Comparison of ENCODE assay signal across 17 cellular contexts in the genomic region with DNA sequence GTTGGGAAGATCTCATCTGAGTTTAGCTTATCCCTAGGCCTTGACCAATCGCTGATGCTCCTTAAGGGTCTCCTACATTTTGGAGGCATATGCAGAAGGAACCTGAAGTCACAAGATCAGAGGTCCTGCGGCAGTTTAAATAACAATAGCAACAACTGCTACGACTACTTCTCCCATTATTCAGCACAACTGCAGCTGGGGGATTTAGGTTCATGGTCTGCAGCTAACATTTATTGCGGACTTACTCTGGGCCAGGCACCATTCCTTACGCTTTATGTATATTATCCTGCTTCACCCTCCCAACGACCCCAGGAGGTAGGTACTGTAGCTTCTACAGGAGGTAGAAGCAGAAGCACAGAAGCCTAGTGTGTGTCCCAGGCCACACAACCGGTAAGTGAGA. TPM values are rescaled to one million over a fixed set of nuclear protein-coding genes. Genes with fewer than 3 reads are reported as not detected.
DNase-seq lines count a peak whose midpoint lies in the region; TF ChIP-seq lines count a peak whose summit lies in the region.
"Had no signal": no experiment of that assay in that cellular context is flagged by ENCODE, and none has a peak within 500 bp of the region (broad histone marks: within the 10 kb centered on the region; RNA-seq: fewer than 3 reads in every experiment).

No MANE protein-coding gene starts in this region.

- H3K36me3 Mint-ChIP-seq in MCF 10A (ENCODE audit: insufficient read depth, unreplicated experiment): peaks cover 5% of the 10 kb centered on the region
- H3K36me3 Mint-ChIP-seq in neural progenitor cell: no peaks in the 10 kb centered on the region
- H3K36me3 Mint-ChIP-seq: CD8-positive, alpha-beta memory T cell had no signal

- H3K4me1 ChIP-seq in mammary epithelial cell (ENCODE audit: insufficient read depth, low read length): no peaks in the 10 kb centered on the region
- peaks cover 3% of the 10 kb centered on the region for H3K4me1 ChIP-seq in NT2/D1 (ENCODE audit: insufficient read depth, insufficient read length)
- H3K4me1 ChIP-seq in neural progenitor cell: peaks cover 27% of the 10 kb centered on the region
- no peaks in the 10 kb centered on the region for H3K4me1 ChIP-seq in esophagus muscularis mucosa
- H3K4me1 ChIP-seq: A549 had no signal

- peaks cover 11% of the 10 kb centered on the region for H3K4me1 Mint-ChIP-seq in MCF 10A (ENCODE audit: insufficient read depth, unreplicated experiment)
- H3K4me1 Mint-ChIP-seq in neural progenitor cell: peaks cover 34% of the 10 kb centered on the region
- H3K4me1 Mint-ChIP-seq: CD8-positive, alpha-beta memory T cell had no signal

- H3K27me3 Mint-ChIP-seq in MCF 10A (ENCODE audit: insufficient read depth, unreplicated experiment): no peaks in the 10 kb centered on the region
- peaks cover 5% of the 10 kb centered on the region for H3K27me3 Mint-ChIP-seq in neural progenitor cell (ENCODE audit: insufficient read depth, low read depth)

- DNase-seq in mammary epithelial cell (no peak), MCF 10A (ENCODE audit: unreplicated experiment) (no peak), NT2/D1 (ENCODE audit: low read depth, low spot score) (peak; percentile 23), neural progenitor cell (ENCODE audit: low spot score) (no peak), GM19240 (ENCODE audit: insufficient read length, low spot score) (no peak), GM10266 (ENCODE audit: extremely low spot score) (no peak), esophagus muscularis mucosa (ENCODE audit: extremely low spot score) (no peak)
- DNase-seq: AML-193; CD8-positive, alpha-beta memory T cell; COR-L47; DMS 273 treated with DMSO at 0.1 percent for 48 hours; DMS53; DND-41; EL; HCEC 1CT had no signal

- no peak overlapping the region for H3K27ac Mint-ChIP-seq in MCF 10A (ENCODE audit: low read depth, unreplicated experiment)
- peak overlapping the region; percentile 39 for H3K27ac Mint-ChIP-seq in neural progenitor cell
- H3K27ac Mint-ChIP-seq: CD8-positive, alpha-beta memory T cell had no signal

- intact Hi-C loops in mammary epithelial cell (cut with micrococcal nuclease): no loop called here
- intact Hi-C loops in MCF 10A (cut with micrococcal nuclease): no loop called here
- intact Hi-C loops in esophagus muscularis mucosa (cut with DNase I): no loop called here

- H3K4me3 Mint-ChIP-seq in MCF 10A (ENCODE audit: unreplicated experiment): no peak overlapping the region
- H3K4me3 Mint-ChIP-seq in neural progenitor cell: no peak overlapping the region
- H3K4me3 Mint-ChIP-seq: CD8-positive, alpha-beta memory T cell had no signal

- TF ChIP-seq EP300 in esophagus muscularis mucosa (IDR thresholded peaks at IDR 0.05): no peak

- H4K20me1 ChIP-seq in mammary epithelial cell (ENCODE audit: insufficient read depth, low read length) (no peaks in the 10 kb centered on the region), neural progenitor cell (ENCODE audit: low read depth) (no peaks in the 10 kb centered on the region)

- H3K4me3 ChIP-seq in mammary epithelial cell (replicated peaks in 1 of 3; ENCODE audit: insufficient read depth in 1 of 3, low read depth in 2 of 3, low read length in 3 of 3): no peak overlapping the region
- no peak overlapping the region for H3K4me3 ChIP-seq in NT2/D1 (ENCODE audit: insufficient read length, low read depth)
- H3K4me3 ChIP-seq in neural progenitor cell: no peak overlapping the region
- H3K4me3 ChIP-seq in esophagus muscularis mucosa: no peak overlapping the region
- H3K4me3 ChIP-seq: A549 had no signal

- no peak overlapping the region for H3K27ac ChIP-seq in mammary epithelial cell (ENCODE audit: insufficient read depth, low read depth, low read length)
- H3K27ac ChIP-seq in neural progenitor cell: peak overlapping the region; percentile 69
- no peak overlapping the region for H3K27ac ChIP-seq in esophagus muscularis mucosa (replicated peaks in 1 of 4)
- H3K27ac ChIP-seq: 22Rv1, A549 had no signal

- no peaks in the 10 kb centered on the region for H3K36me3 ChIP-seq in mammary epithelial cell (ENCODE audit: insufficient read depth, low read length)
- H3K36me3 ChIP-seq in NT2/D1 (ENCODE audit: insufficient read depth, insufficient read length, low read length): no peaks in the 10 kb centered on the region
- H3K36me3 ChIP-seq in neural progenitor cell: no peaks in the 10 kb centered on the region
- H3K36me3 ChIP-seq in esophagus muscularis mucosa: no peaks in the 10 kb centered on the region

- TF ChIP-seq CTCF in mammary epithelial cell (conservative IDR thresholded peaks at IDR 0.05 in 1 of 2, IDR thresholded peaks at IDR 0.05 in 1 of 2; ENCODE audit: extremely low read depth in 1 of 2, insufficient read depth in 1 of 2, low read depth in 1 of 2, low read length in 2 of 2): no peak
- no peak for TF ChIP-seq CTCF in MCF 10A (IDR thresholded peaks at IDR 0.05; ENCODE audit: unreplicated experiment)
- no peak for TF ChIP-seq CTCF in neural progenitor cell (IDR thresholded peaks at IDR 0.05)
- no peak for TF ChIP-seq CTCF in GM10266 (IDR thresholded peaks at IDR 0.05; ENCODE audit: control insufficient read depth, insufficient read depth, low read depth, missing control alignments)
- TF ChIP-seq CTCF in esophagus muscularis mucosa (IDR thresholded peaks at IDR 0.05): no peak

- 88% methylated on average over 7 of the region's 7 CpGs for WGBS in mammary epithelial cell (ENCODE audit: low coverage, missing lambda C conversion rate)
- 83% methylated on average over 7 of the region's 7 CpGs for WGBS in esophagus muscularis mucosa

- in situ Hi-C loops in mammary epithelial cell (cut with MboI; ENCODE audit: low sequenced_read_pairs in 2 of 2): loop anchor here in 1 of 2 donors (25.0 kb wide), 1 partner anchor 693 kb away; no protein-coding TSS in a partner anchor

- H3K4me2 ChIP-seq in mammary epithelial cell (ENCODE audit: insufficient read depth, low read depth, low read length) (no peak overlapping the region), neural progenitor cell (peak overlapping the region; percentile 31)
- H3K4me2 ChIP-seq: A549 had no signal

- H3K27me3 ChIP-seq in mammary epithelial cell (ENCODE audit: insufficient read depth, low read length) (no peaks in the 10 kb centered on the region), NT2/D1 (ENCODE audit: insufficient read depth, insufficient read length) (no peaks in the 10 kb centered on the region), neural progenitor cell (no peaks in the 10 kb centered on the region), esophagus muscularis mucosa (peaks cover 0 to 5% (median 0%) of the 10 kb centered on the region in 4 donors)

- dilution Hi-C loops in mammary epithelial cell (cut with HindIII; ENCODE audit: low sequenced_read_pairs): no loop called here

- H3K9me3 Mint-ChIP-seq in MCF 10A (ENCODE audit: unreplicated experiment) (peaks cover 9% of the 10 kb centered on the region), neural progenitor cell (peaks cover 11% of the 10 kb centered on the region)

- POLR2A ChIA-PET in MCF 10A (lab: Yijun Ruan, JAX): no interaction called here

- peaks cover 34% of the 10 kb centered on the region for H3F3A ChIP-seq in neural progenitor cell (ENCODE audit: low read depth)

- H3K9ac ChIP-seq in mammary epithelial cell (ENCODE audit: insufficient read depth, low read length): no peak overlapping the region
- H3K9ac ChIP-seq in NT2/D1 (ENCODE audit: insufficient read length, low read depth): no peak overlapping the region
- H3K9ac ChIP-seq in neural progenitor cell: no peak overlapping the region

- H3K9me3 ChIP-seq in mammary epithelial cell (replicated peaks; ENCODE audit: insufficient read depth, low read length) (no peaks in the 10 kb centered on the region), NT2/D1 (ENCODE audit: insufficient read depth, low read length) (peaks cover 18% of the 10 kb centered on the region), neural progenitor cell (ENCODE audit: low read depth) (no peaks in the 10 kb centered on the region), esophagus muscularis mucosa (no peaks in the 10 kb centered on the region)

- H3K79me2 ChIP-seq in mammary epithelial cell (ENCODE audit: insufficient read depth, low read length): no peaks in the 10 kb centered on the region
- no peaks in the 10 kb centered on the region for H3K79me2 ChIP-seq in neural progenitor cell (ENCODE audit: low read depth)

- BruUV-seq in mammary epithelial cell (replicated peaks; lab: Mats Ljungman, UMichigan): no TSS peak
- BruUV-seq in MCF 10A (replicated peaks; lab: Mats Ljungman, UMichigan): no TSS peak

- CTCF ChIA-PET in mammary epithelial cell (lab: Charles Lee; ENCODE audit: low non-redundant PET) (no interaction called here), MCF 10A (lab: Yijun Ruan, JAX) (interaction anchor here (0.5 to 1.6 kb wide), 3 partner anchors 55 to 100 kb away, joined by 3 to 11 read pairs (median 4); no protein-coding TSS in a partner anchor)

- peak overlapping the region; percentile 55 for H2AFZ ChIP-seq in mammary epithelial cell (ENCODE audit: low read depth, low read length)
- no peak overlapping the region for H2AFZ ChIP-seq in neural progenitor cell (replicated peaks)

- no peak for TF ChIP-seq POLR2A in esophagus muscularis mucosa (IDR thresholded peaks at IDR 0.05; ENCODE audit: low read depth)

RNA-seq across cellular contexts. Expression of a gene that starts 59.5 kb away (rescaled TPM):
- total RNA-seq in mammary epithelial cell: 10 to 100 TPM; 31.3 to 33.7 TPM
- 43.5 TPM for polyA plus RNA-seq in mammary epithelial cell
- 157 TPM for polyA minus RNA-seq in mammary epithelial cell
- 19.6 and 32.4 TPM in 2 replicates for total RNA-seq in MCF 10A (2022)
- total RNA-seq in neural progenitor cell (ENCODE audit: low replicate concordance): 8.8 and 13.4 TPM in 2 replicates
- 100 to 1,000 TPM in 2 of 4 donors, 10 to 100 TPM in 2; 82.7 to 110 (median 104) TPM for total RNA-seq in esophagus muscularis mucosa
